Comparison of ENCODE assay signal across 8 cellular contexts in genomic region chr7:35729061-35729783, GRCh38. TPM values are rescaled to one million over a fixed set of nuclear protein-coding genes. Genes with fewer than 3 reads are reported as not detected.
DNase-seq lines count a peak whose midpoint lies in the region; ATAC-seq, FAIRE-seq and TF ChIP-seq lines count a peak whose summit lies in the region.

No MANE protein-coding gene starts in this region.

- DNase-seq in GM12892 (ENCODE audit: insufficient read length) (no peak), HuH-7 (ENCODE audit: low spot score) (no peak), cortex of kidney (lab: John Stamatoyannopoulos, UW) (no peak), H4 (ENCODE audit: low spot score) (no peak)
- peak; percentile 60 for DNase-seq in activated gamma-delta T cell treated with anti-CD3 and anti-CD28 coated beads, Interleukin-2, amount 50 U/mL, for 16 hours (ENCODE audit: low read depth)
- peak; percentile 55 for DNase-seq in stimulated activated CD8-positive, alpha-beta memory T cell treated with anti-CD3 and anti-CD28 coated beads, Interleukin-4, amount 100 ng/mL, for 24 hours (ENCODE audit: low read depth)

- peak; percentile 65 for TF ChIP-seq POLR2A in GM12892 (IDR thresholded peaks at IDR 0.05; ENCODE audit: low read depth, low read length)

- peak; percentile 56 for ATAC-seq in GM21367 (IDR thresholded peaks at IDR 0.05; ENCODE audit: unreplicated experiment)
- ATAC-seq in HG03571 (IDR thresholded peaks at IDR 0.05; ENCODE audit: unreplicated experiment) = peak; percentile 54

- no peak for FAIRE-seq in GM12892 (lab: Jason Lieb, UNC)

RNA-seq across cellular contexts. Expression of gene HERPUD2, which starts 34.3 kb away (rescaled TPM):
- 11.2 TPM for polyA plus RNA-seq in GM12892 (2012; ENCODE audit: missing spikeins)
- 19.2 and 39.3 TPM in 2 replicates for total RNA-seq in H4 (2014; rRNA removed; shearing (Covaris generic))

Comparison
In these comparisons a context has a peak if more than half of its experiments do, and no peak if none do; other contexts are left out.
1. DNase-seq: peak in activated gamma-delta T cell treated with anti-CD3 and anti-CD28 coated beads, Interleukin-2, amount 50 U/mL, for 16 hours (single experiment) and stimulated activated CD8-positive, alpha-beta memory T cell treated with anti-CD3 and anti-CD28 coated beads, Interleukin-4, amount 100 ng/mL, for 24 hours (single experiment); none in GM12892 (single experiment), HuH-7 (single experiment), cortex of kidney (single experiment) and H4 (single experiment).